In the genomic region with DNA sequence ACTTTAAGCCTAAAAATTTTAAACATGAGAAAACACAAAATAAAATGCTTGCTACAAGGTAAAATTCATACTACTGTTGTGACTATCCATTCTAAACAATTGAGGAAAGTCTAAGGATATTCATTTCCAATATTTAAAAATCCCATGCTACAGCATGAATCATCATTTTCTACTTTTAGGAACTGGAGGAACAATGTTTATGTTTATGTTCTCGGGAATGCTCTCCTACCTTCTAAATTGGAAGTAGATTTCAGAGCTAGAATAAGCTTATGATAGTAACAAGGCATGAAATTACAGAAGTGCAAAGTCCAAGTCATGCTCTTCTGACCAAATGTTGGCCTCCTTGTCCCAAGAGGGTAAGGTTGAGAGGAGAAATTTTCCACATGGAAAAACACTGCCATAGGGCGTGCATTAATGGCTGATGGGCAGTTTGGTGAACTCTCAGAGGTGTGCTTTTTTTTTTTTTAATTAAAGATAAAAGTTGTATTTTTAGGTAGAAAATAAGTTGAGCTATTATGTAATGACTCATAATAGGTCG, we compare ENCODE assay signal across 27 cellular contexts. TPM values are rescaled to one million over a fixed set of nuclear protein-coding genes. Genes with fewer than 3 reads are reported as not detected.
DNase-seq lines count a peak whose midpoint lies in the region; ATAC-seq, FAIRE-seq and TF ChIP-seq lines count a peak whose summit lies in the region.
"Had no signal": no experiment of that assay in that cellular context is flagged by ENCODE, and none has a peak within 500 bp of the region (broad histone marks: within the 10 kb centered on the region; RNA-seq: fewer than 3 reads in every experiment).

No MANE protein-coding gene starts in this region.

- in situ Hi-C loops in IMR-90 (cut with MboI; ENCODE audit: low sequenced_read_pairs), result loop anchor here (10.0 kb wide), 1 partner anchor 1162 kb away; no protein-coding TSS in a partner anchor
- in situ Hi-C loops in gastrocnemius medialis (cut with MboI; ENCODE audit: low sequenced_read_pairs in 4 of 4), result no loop called here

- CTCF ChIA-PET in A549 (lab: Yijun Ruan, JAX), result interaction anchor here (0.8 to 1.7 kb wide), 4 partner anchors 19 to 1161 kb away, joined by 4 to 8 read pairs (median 4); no protein-coding TSS in a partner anchor
- CTCF ChIA-PET in IMR-90 (lab: Yijun Ruan, JAX), result interaction anchor here (0.6 to 2.5 kb wide), 3 partner anchors 10 to 1274 kb away, joined by 3 to 11 read pairs (median 4); no protein-coding TSS in a partner anchor

- no peaks in the 10 kb centered on the region for H3K9me2 ChIP-seq in GM23338 (ENCODE audit: insufficient read depth)

- peaks cover 0 to 4% of the 10 kb centered on the region in 2 experiments; a peak in 1 of 4 replicates for H3K79me1 ChIP-seq in IMR-90 (ENCODE audit: low read depth in 1 of 2, low read length in 2 of 2)

- dilution Hi-C loops in IMR-90 (cut with HindIII; ENCODE audit: low sequenced_read_pairs, unreplicated experiment), result no loop called here

- H3K27me3 ChIP-seq in IMR-90 (ENCODE audit: control insufficient read depth, insufficient read depth, low read length) (no peaks in the 10 kb centered on the region), gastrocnemius medialis (no peaks in the 10 kb centered on the region), GM23338 (ENCODE audit: insufficient read depth) (no peaks in the 10 kb centered on the region)
- H3K27me3 ChIP-seq: BLaER1, MG63 had no signal

- no peak overlapping the region for H3K27ac Mint-ChIP-seq in GM23338
- H3K27ac Mint-ChIP-seq: CD4-positive, alpha-beta memory T cell had no signal

- no peak overlapping the region for H4K5ac ChIP-seq in IMR-90 (ENCODE audit: low read depth, low read length)

- no peaks in the 10 kb centered on the region for H3K4me1 Mint-ChIP-seq in GM23338

- TF ChIP-seq RAD21 in A549 (conservative IDR thresholded peaks at IDR 0.05 in 1 of 2, IDR thresholded peaks at IDR 0.05 in 1 of 2) (no peak), IMR-90 (IDR thresholded peaks at IDR 0.05; ENCODE audit: low read length) (no peak)

- no peak overlapping the region for H3K27ac ChIP-seq in A549
- H3K27ac ChIP-seq in IMR-90 (ENCODE audit: insufficient read depth, low read length), result no peak overlapping the region
- H3K27ac ChIP-seq in gastrocnemius medialis, result peak overlapping the region; percentile 55 to 81 (median 74)
- H3K27ac ChIP-seq in GM23338 (ENCODE audit: low read depth), result no peak overlapping the region
- H3K27ac ChIP-seq: BLaER1, HL-60 had no signal

- FAIRE-seq in A549 (lab: Jason Lieb, UNC), result no peak
- FAIRE-seq: GM12878, H1 had no signal

- no peak overlapping the region; the same call in 1 of the 2 replicates for H3K14ac ChIP-seq in IMR-90 (replicated peaks; ENCODE audit: low read depth, low read length)

- H3K36me3 ChIP-seq in IMR-90 (ENCODE audit: control insufficient read depth, insufficient read depth, low read length) (no peaks in the 10 kb centered on the region), gastrocnemius medialis (no peaks in the 10 kb centered on the region), GM23338 (ENCODE audit: insufficient read depth) (no peaks in the 10 kb centered on the region)
- H3K36me3 ChIP-seq: BLaER1, MG63 had no signal

- no peak for DNase-seq in A549 (ENCODE audit: low read depth in 1 of 2, low spot score in 1 of 2)
- peak; percentile 60 for DNase-seq in IMR-90
- peak; percentile 34 for DNase-seq in fibroblast of villous mesenchyme (ENCODE audit: low read depth)
- no peak for DNase-seq in gastrocnemius medialis
- DNase-seq in GM23338 (ENCODE audit: low spot score), result no peak
- no peak for DNase-seq in NCI-H2196 (lab: John Stamatoyannopoulos, UW; ENCODE audit: unreplicated experiment)
- DNase-seq: 8988T; CD4-positive, alpha-beta memory T cell; COR-L47; DMS79; EL; GDM1; HCEC 1CT; KBM-7; MG63; NCI-H1105 treated with DMSO at 0.1 percent for 48 hours; NCI-H146; NCI-H1930; NCI-H2107; NCI-H446; Right ventricle myocardium superior; RPMI8226 had no signal

- no peak overlapping the region for H3K9ac ChIP-seq in IMR-90 (ENCODE audit: low read depth, low read length)
- H3K9ac ChIP-seq: BLaER1 had no signal

- no peak overlapping the region; the same call in 2 of the 3 replicates for H2BK15ac ChIP-seq in IMR-90 (ENCODE audit: low read depth, low read length)

- WGBS in A549 (ENCODE audit: missing lambda C conversion rate), result 79% methylated on average over 3 of the region's 3 CpGs
- 100% methylated on average over 1 of the region's 3 CpGs; no CpG with 5 or more reads in 1 of the 2 experiments for WGBS in IMR-90 (ENCODE audit: extremely low coverage in 2 of 2, insufficient read length in 1 of 2), 2 experiments

- H2BK5ac ChIP-seq in IMR-90 (ENCODE audit: low read depth, low read length, poor library complexity, severe bottlenecking), result peak overlapping the region; percentile 34

- no peak overlapping the region for H2AK9ac ChIP-seq in IMR-90 (replicated peaks; ENCODE audit: low read depth, low read length, poor library complexity)

- no peaks in the 10 kb centered on the region for H3K9me3 ChIP-seq in A549
- H3K9me3 ChIP-seq in IMR-90 (ENCODE audit: control insufficient read depth, insufficient read depth, low read length), result no peaks in the 10 kb centered on the region
- H3K9me3 ChIP-seq in gastrocnemius medialis, result no peaks in the 10 kb centered on the region
- H3K9me3 ChIP-seq: MG63 had no signal

- H3K56ac ChIP-seq in IMR-90 (ENCODE audit: extremely low read depth, insufficient read depth, low read length), result no peak overlapping the region

- H3K9me1 ChIP-seq in IMR-90 (ENCODE audit: insufficient read depth, low read length), result peaks cover 3% of the 10 kb centered on the region

- peak overlapping the region; percentile 45 for H3K4ac ChIP-seq in IMR-90 (ENCODE audit: low read depth, low read length)

- peaks cover 6% of the 10 kb centered on the region; the same call in 1 of the 3 replicates for H3K4me1 ChIP-seq in A549
- H3K4me1 ChIP-seq in IMR-90 (ENCODE audit: control insufficient read depth, insufficient read depth, low read length), result peaks cover 11% of the 10 kb centered on the region
- H3K4me1 ChIP-seq in gastrocnemius medialis, result peaks cover 6 to 38% of the 10 kb centered on the region in 2 donors
- no peaks in the 10 kb centered on the region for H3K4me1 ChIP-seq in GM23338 (ENCODE audit: insufficient read depth)

- H3K9me3 Mint-ChIP-seq in GM23338, result peaks cover 4% of the 10 kb centered on the region; the same call in 1 of the 3 replicates

- no peak overlapping the region for H2BK120ac ChIP-seq in IMR-90 (ENCODE audit: low read depth, low read length)

- no peak overlapping the region for H4K8ac ChIP-seq in IMR-90 (ENCODE audit: low read depth in 2 of 2, low read length in 2 of 2)

- H4K20me1 ChIP-seq in IMR-90 (ENCODE audit: insufficient read depth, low read length), result no peaks in the 10 kb centered on the region; the same call in 1 of the 2 replicates
- H4K20me1 ChIP-seq in GM23338 (replicated peaks; ENCODE audit: insufficient read depth), result no peaks in the 10 kb centered on the region
- H4K20me1 ChIP-seq: BLaER1 had no signal

- no peak overlapping the region for H2BK20ac ChIP-seq in IMR-90 (ENCODE audit: low read depth, low read length)

- H3K4me3 ChIP-seq in A549, result no peak overlapping the region
- no peak overlapping the region for H3K4me3 ChIP-seq in IMR-90 (ENCODE audit: insufficient read depth, low read depth, low read length)
- H3K4me3 ChIP-seq in fibroblast of villous mesenchyme (ENCODE audit: low read depth, low read length), result no peak overlapping the region
- no peak overlapping the region for H3K4me3 ChIP-seq in gastrocnemius medialis
- no peak overlapping the region for H3K4me3 ChIP-seq in GM23338
- H3K4me3 ChIP-seq: BLaER1, GM12878, MG63 had no signal

- H3K18ac ChIP-seq in IMR-90 (ENCODE audit: low read depth, low read length), result no peak overlapping the region; the same call in 1 of the 2 replicates

- H2AFZ ChIP-seq in IMR-90 (replicated peaks; ENCODE audit: low read length, poor library complexity) (no peak overlapping the region), GM23338 (no peak overlapping the region)

- peak overlapping the region; percentile 42; the same call in 2 of the 3 replicates for H3K4me2 ChIP-seq in A549
- peak overlapping the region; percentile 84 for H3K4me2 ChIP-seq in IMR-90 (ENCODE audit: low read depth, low read length)
- H3K4me2 ChIP-seq in GM23338, result no peak overlapping the region
- H3K4me2 ChIP-seq: BLaER1 had no signal

- no peak overlapping the region for H3K4me3 Mint-ChIP-seq in GM23338
- H3K4me3 Mint-ChIP-seq: CD4-positive, alpha-beta memory T cell had no signal

- H3K27me3 Mint-ChIP-seq in GM23338 (ENCODE audit: insufficient read depth, low read depth, poor library complexity), result peaks cover 2% of the 10 kb centered on the region

- intact Hi-C loops in IMR-90 (cut with micrococcal nuclease) (no loop called here), gastrocnemius medialis (cut with DNase I; ENCODE audit: low total_unique reads) (no loop called here)

- H3K36me3 Mint-ChIP-seq in GM23338 (ENCODE audit: low read depth), result 0 out of 3 replicates have a peak, but pooled peaks cover 3% of the 10 kb centered on the region
- H3K36me3 Mint-ChIP-seq: CD4-positive, alpha-beta memory T cell had no signal

- BruUV-seq in IMR-90 (replicated peaks; lab: Mats Ljungman, UMichigan), result no TSS peak

- H2AK5ac ChIP-seq in IMR-90 (ENCODE audit: low read depth, low read length), result peak overlapping the region; percentile 42

- no peak for TF ChIP-seq EP300 in A549 (IDR thresholded peaks at IDR 0.05)

- TF ChIP-seq CTCF in A549 (IDR thresholded peaks at IDR 0.05) (no peak), IMR-90 (conservative IDR thresholded peaks at IDR 0.05; ENCODE audit: low read depth, low read length) (no peak), fibroblast of villous mesenchyme (IDR thresholded peaks at IDR 0.05; ENCODE audit: insufficient read depth, low read depth, low read length) (no peak), gastrocnemius medialis (IDR thresholded peaks at IDR 0.05 in 4 of 5, conservative IDR thresholded peaks at IDR 0.05 in 1 of 5) (no peak), GM23338 (conservative IDR thresholded peaks at IDR 0.05; ENCODE audit: low read depth in 2 of 2) (no peak)

- no peak for TF ChIP-seq POLR2A in A549 (IDR thresholded peaks at IDR 0.05; ENCODE audit: low read length)
- TF ChIP-seq POLR2A in IMR-90 (IDR thresholded peaks at IDR 0.05; ENCODE audit: low read depth, low read length), result no peak
- no peak for TF ChIP-seq POLR2A in gastrocnemius medialis (IDR thresholded peaks at IDR 0.05)

- ATAC-seq in A549 (no peak), IMR-90 (ENCODE audit: low read depth) (peak; percentile 78), gastrocnemius medialis (peak; percentile 86 to 91), GM23338 (no peak), GM21619 (IDR thresholded peaks at IDR 0.05; ENCODE audit: unreplicated experiment) (no peak)
- ATAC-seq: GM12878 had no signal

- H3F3A ChIP-seq in GM23338 (replicated peaks; ENCODE audit: low read depth), result no peaks in the 10 kb centered on the region

- H3K23ac ChIP-seq in IMR-90 (ENCODE audit: low read depth, low read length), result no peak overlapping the region

- no peaks in the 10 kb centered on the region for H3K79me2 ChIP-seq in GM23338 (replicated peaks; ENCODE audit: insufficient read depth)

- H4K91ac ChIP-seq in IMR-90 (ENCODE audit: insufficient read depth, low read depth, low read length), result no peak overlapping the region

- POLR2A ChIA-PET in A549 (lab: Yijun Ruan, JAX), result no interaction called here
- POLR2A ChIA-PET in IMR-90 (lab: Charles Lee; ENCODE audit: unreplicated experiment), result no interaction called here

RNA-seq across cellular contexts. Expression of gene MYLK4, which starts 6.0 kb away (rescaled TPM):
- polyA plus RNA-seq in A549 (2011; rRNA removed) (0.21 and 0.32 TPM in 2 replicates), A549 (2017; fragmentation: RNase III; extraction: RNeasy Plus Mini Kit Qiagen cat#74134 plus additional on column Dnase treatment) (0.14 to 0.16 TPM (median 0.14 TPM) in 3 replicates), IMR-90 (2012; rRNA removed) (0.07 TPM in 2 replicates), GM23338 (2016; fragmentation: Nextera tagmentation; extraction: Ambion mirVana) (0.03 TPM in 2 replicates)
- 0.03 TPM in 2 replicates for polyA plus RNA-seq in A549 (2012; cell fraction: cytosol; rRNA removed)
- polyA plus RNA-seq in A549 (2012; cell fraction: nucleus; rRNA removed), result 0.05 and 0.10 TPM in 2 replicates
- 0.10 and 0.21 TPM in 2 replicates for polyA minus RNA-seq in A549 (2011; rRNA and poly(A)+ RNA removed)
- total RNA-seq in IMR-90 (2012; rRNA removed) (under 0.01 TPM in 2 replicates), fibroblast of villous mesenchyme (0.43 and 0.64 TPM in 2 replicates), gastrocnemius medialis (10 to 100 TPM in 3 of 4 donors, 1 to 10 TPM in 1; 2.4 to 46.7 (median 26.9) TPM)
- 0.02 and 0.03 TPM in 2 replicates for polyA plus RNA-seq in IMR-90 (2012; cell fraction: cytosol; rRNA removed)
- 0.05 and 0.42 TPM in 2 replicates for polyA plus RNA-seq in IMR-90 (2012; cell fraction: nucleus; rRNA removed; ENCODE audit: low replicate concordance)
- total RNA-seq in GM23338 (2014; rRNA removed; shearing (Covaris generic)), result 0.12 and 0.17 TPM in 2 replicates

RNA-seq across cellular contexts. Expression of gene WRNIP1, which starts 8.4 kb away (rescaled TPM):
- 27.7 and 34.6 TPM in 2 replicates for polyA plus RNA-seq in A549 (2011; rRNA removed)
- polyA plus RNA-seq in A549 (2012; cell fraction: cytosol; rRNA removed), result 41.3 and 45.5 TPM in 2 replicates
- polyA plus RNA-seq in A549 (2012; cell fraction: nucleus; rRNA removed), result 41.6 and 48.5 TPM in 2 replicates
- 32.2 to 32.8 TPM (median 32.3 TPM) in 3 replicates for polyA plus RNA-seq in A549 (2017; fragmentation: RNase III; extraction: RNeasy Plus Mini Kit Qiagen cat#74134 plus additional on column Dnase treatment)
- 22.9 and 29.5 TPM in 2 replicates for polyA minus RNA-seq in A549 (2011; rRNA and poly(A)+ RNA removed)
- total RNA-seq in IMR-90 (2012; rRNA removed), result 37.2 and 47.1 TPM in 2 replicates
- 42.6 and 43.7 TPM in 2 replicates for polyA plus RNA-seq in IMR-90 (2012; rRNA removed)
- polyA plus RNA-seq in IMR-90 (2012; cell fraction: cytosol; rRNA removed), result 45.5 and 55.1 TPM in 2 replicates
- polyA plus RNA-seq in IMR-90 (2012; cell fraction: nucleus; rRNA removed; ENCODE audit: low replicate concordance), result 42.3 and 49.2 TPM in 2 replicates
- total RNA-seq in fibroblast of villous mesenchyme, result 35.1 and 38.0 TPM in 2 replicates
- 10 to 100 TPM; 51.9 to 66.0 (median 57.3) TPM for total RNA-seq in gastrocnemius medialis
- 50.4 and 66.0 TPM in 2 replicates for total RNA-seq in GM23338 (2014; rRNA removed; shearing (Covaris generic))
- polyA plus RNA-seq in GM23338 (2016; fragmentation: Nextera tagmentation; extraction: Ambion mirVana), result 27.6 and 34.8 TPM in 2 replicates

Comparison
In these comparisons a context has a peak if more than half of its experiments do, and no peak if none do; other contexts are left out.
1. ATAC-seq: peak in IMR-90 (single experiment) and gastrocnemius medialis (2 of 2); none in A549 (0 of 2), GM23338 (single experiment) and GM21619 (single experiment).
2. DNase-seq: peak in IMR-90 (single experiment) and fibroblast of villous mesenchyme (single experiment); none in A549 (0 of 2), gastrocnemius medialis (0 of 2), GM23338 (single experiment) and NCI-H2196 (single experiment).
3. H3K27ac ChIP-seq: peak in gastrocnemius medialis (4 of 4); none in A549 (0 of 2), IMR-90 (single experiment) and GM23338 (single experiment).